Comparison of ENCODE assay signal across 9 cellular contexts in genomic region chr1:40860706-40861226, GRCh38. TPM values are rescaled to one million over a fixed set of nuclear protein-coding genes. Genes with fewer than 3 reads are reported as not detected.
DNase-seq lines count a peak whose midpoint lies in the region; ATAC-seq, FAIRE-seq and TF ChIP-seq lines count a peak whose summit lies in the region.
"Had no signal": no experiment of that assay in that cellular context is flagged by ENCODE, and none has a peak within 500 bp of the region (broad histone marks: within the 10 kb centered on the region; RNA-seq: fewer than 3 reads in every experiment).

No MANE protein-coding gene starts in this region.

- H3K27me3 Mint-ChIP-seq in endodermal cell (ENCODE audit: insufficient read depth) = peaks cover 31% of the 10 kb centered on the region
- peaks cover 17 to 33% (median 32%) of the 10 kb centered on the region in 3 donors for H3K27me3 Mint-ChIP-seq in naive B cell

- DNase-seq in NOMO-1 treated with DMSO at 0.1 percent for 48 hours (lab: John Stamatoyannopoulos, UW; ENCODE audit: unreplicated experiment) (peak; percentile 94), endodermal cell (no peak), naive B cell (no peak), SJCRH30 (no peak), NCI-H524 treated with DMSO at 0.1 percent for 48 hours (lab: John Stamatoyannopoulos, UW) (no peak), H54 (ENCODE audit: insufficient read length, low spot score) (no peak)

- TF ChIP-seq POLR2A in H54 (IDR thresholded peaks at IDR 0.05; ENCODE audit: low read depth, low read length) = no peak

- H3K4me1 Mint-ChIP-seq in endodermal cell (peaks cover 23% of the 10 kb centered on the region), naive B cell (peaks cover 9 to 14% (median 14%) of the 10 kb centered on the region in 3 donors)

- no peak overlapping the region for H2AFZ ChIP-seq in ACC112 (ENCODE audit: low read length, unreplicated experiment)

- H3K27ac Mint-ChIP-seq in endodermal cell = peak overlapping the region; percentile 70
- peak overlapping the region in 3 of 6 donors; percentile 54 to 77 (median 64) for H3K27ac Mint-ChIP-seq in naive B cell

- H3K79me2 ChIP-seq in ACC112 (ENCODE audit: control insufficient read depth, insufficient read depth, low read length, unreplicated experiment) = peaks cover 6% of the 10 kb centered on the region

- H3K27ac ChIP-seq in ACC112 (ENCODE audit: low read depth, low read length) = no peak overlapping the region
- H3K27ac ChIP-seq in endodermal cell (ENCODE audit: low read depth, low read length) = no peak overlapping the region
- no peak overlapping the region for H3K27ac ChIP-seq in SJCRH30

- H3K4me3 Mint-ChIP-seq in endodermal cell (peak overlapping the region; percentile 60), naive B cell (peak overlapping the region; percentile 84 to 91 (median 88))

- H3K9ac ChIP-seq in endodermal cell (ENCODE audit: extremely low read depth, low read length, poor library complexity, severe bottlenecking) = no peak overlapping the region

- WGBS in endodermal cell (ENCODE audit: insufficient coverage in 1 of 2, insufficient read length in 1 of 2), 2 experiments = 66 to 70% methylated on average over 8 to 10 of the region's 10 CpGs

- H3K9me3 ChIP-seq in endodermal cell (ENCODE audit: control insufficient read depth, low read length) (no peaks in the 10 kb centered on the region), SJCRH30 (replicated peaks) (no peaks in the 10 kb centered on the region)

- H3K9me3 Mint-ChIP-seq in endodermal cell (peaks cover 1% of the 10 kb centered on the region), naive B cell (peaks cover 0 to 1% (median 0%) of the 10 kb centered on the region in 7 donors)

- no peaks in the 10 kb centered on the region for H3K36me3 ChIP-seq in ACC112 (ENCODE audit: insufficient read depth, low read length)
- H3K36me3 ChIP-seq in endodermal cell (ENCODE audit: control insufficient read depth, insufficient read depth, low read length) = no peaks in the 10 kb centered on the region
- no peaks in the 10 kb centered on the region for H3K36me3 ChIP-seq in SJCRH30

- ATAC-seq in naive B cell (ENCODE audit: low read depth in 2 of 2) (no peak), GM21360 (IDR thresholded peaks at IDR 0.05; ENCODE audit: unreplicated experiment) (no peak)

- H3K4me3 ChIP-seq in ACC112 (ENCODE audit: low read depth, low read length) = peak overlapping the region; percentile 86
- H3K4me3 ChIP-seq in endodermal cell (ENCODE audit: low read length) = peak overlapping the region; percentile 67
- H3K4me3 ChIP-seq in SJCRH30 = no peak overlapping the region

- no peaks in the 10 kb centered on the region for H3K36me3 Mint-ChIP-seq in endodermal cell (ENCODE audit: low read depth)
- H3K36me3 Mint-ChIP-seq in naive B cell = no peaks in the 10 kb centered on the region

- TF ChIP-seq CTCF in endodermal cell (conservative IDR thresholded peaks at IDR 0.05) = no peak

- no peak for FAIRE-seq in H54 (lab: Jason Lieb, UNC)

- H3K27me3 ChIP-seq in ACC112 (ENCODE audit: insufficient read depth, low read length) (no peaks in the 10 kb centered on the region), endodermal cell (ENCODE audit: control insufficient read depth, insufficient read depth, low read length, poor library complexity, severe bottlenecking) (peaks cover 37% of the 10 kb centered on the region), SJCRH30 (no peaks in the 10 kb centered on the region)

- H3K4me1 ChIP-seq in ACC112 (ENCODE audit: control insufficient read depth, insufficient read depth, low read length, unreplicated experiment) = peaks cover 11% of the 10 kb centered on the region
- H3K4me1 ChIP-seq in endodermal cell (ENCODE audit: control insufficient read depth, insufficient read depth, low read length) = no peaks in the 10 kb centered on the region
- H3K4me1 ChIP-seq in SJCRH30 = peaks cover 27% of the 10 kb centered on the region

RNA-seq across cellular contexts. Expression of gene CITED4, which starts 1.4 kb away (rescaled TPM):
- 1 to 10 TPM; 9.0 to 9.5 TPM for total RNA-seq in endodermal cell
- 7.2 TPM for polyA plus RNA-seq in endodermal cell (2013, experiment 1 of 2)
- polyA plus RNA-seq in endodermal cell (2013, experiment 2 of 2) = 5.6 TPM
- 1 to 10 TPM; 1.2 to 3.2 (median 2.5) TPM for polyA plus RNA-seq in naive B cell (ENCODE audit: low read depth in 6 of 6)
- total RNA-seq in SJCRH30 (2014; rRNA removed; shearing (Covaris generic)) = not detected in 2 replicates
- total RNA-seq: HT1080 had no signal

Comparison
In these comparisons a context has a peak if more than half of its experiments do, and no peak if none do; other contexts are left out.
1. RNA of gene CITED4, which starts 1.4 kb away (total RNA-seq): 9.0 to 9.5 TPM in endodermal cell; not detected in SJCRH30; every median in the first group is over 10 times any median in the second.